In the genomic region with DNA sequence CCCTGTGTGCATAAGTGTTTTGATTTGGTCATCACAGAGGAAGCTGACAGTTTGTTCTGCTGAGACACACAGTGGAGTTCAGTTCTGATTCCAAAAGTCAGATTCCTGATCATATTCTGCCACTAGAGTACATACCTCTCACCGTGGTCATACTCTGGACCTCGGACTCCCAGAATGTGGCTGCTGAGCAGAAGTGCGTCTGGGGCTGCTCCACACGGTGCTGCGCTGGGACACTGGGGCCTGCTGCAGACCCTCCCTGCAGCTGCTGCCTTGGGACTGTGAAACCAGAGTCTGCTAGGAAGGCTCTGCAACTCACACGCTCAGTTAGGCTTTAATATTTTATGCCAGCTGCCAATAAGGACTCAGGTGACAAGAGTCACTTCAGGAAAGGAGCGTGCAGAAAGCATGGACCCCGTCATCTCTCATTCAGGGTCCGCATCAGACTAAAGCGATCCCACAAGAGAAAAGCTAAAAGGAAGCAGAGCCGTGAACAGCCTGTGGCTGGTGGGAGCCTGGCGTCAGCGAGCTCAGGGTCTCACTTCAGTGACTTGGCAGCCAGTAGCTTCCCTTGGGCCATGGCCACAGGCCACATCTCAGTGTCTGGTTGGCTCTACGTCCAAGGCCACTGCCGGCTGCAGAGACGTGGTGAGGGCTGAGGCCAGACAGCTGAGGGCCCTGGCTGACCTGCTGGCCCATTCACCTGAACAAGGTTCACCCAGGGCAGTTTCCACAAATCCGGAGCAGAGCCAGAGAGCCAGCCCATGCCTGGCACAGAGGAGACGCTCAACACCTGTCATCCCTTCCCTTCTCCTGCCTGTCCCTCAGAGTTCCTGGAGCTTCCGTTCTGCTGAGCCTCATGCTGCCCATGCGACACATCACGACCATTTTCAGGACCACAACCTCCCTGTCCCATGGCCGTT, we compare ENCODE assay signal across 1 cellular context.
TF ChIP-seq lines count a peak whose summit lies in the region.

No MANE protein-coding gene starts in this region.

TF ChIP-seq in Ishikawa, 13 proteins besides CTCF, POLR2A, EP300 and RAD21 (continued from another document):
- no peak for TF ChIP-seq CREB1 (IDR thresholded peaks at IDR 0.05; ENCODE audit: low read depth)
- TF ChIP-seq, protein P1, sequence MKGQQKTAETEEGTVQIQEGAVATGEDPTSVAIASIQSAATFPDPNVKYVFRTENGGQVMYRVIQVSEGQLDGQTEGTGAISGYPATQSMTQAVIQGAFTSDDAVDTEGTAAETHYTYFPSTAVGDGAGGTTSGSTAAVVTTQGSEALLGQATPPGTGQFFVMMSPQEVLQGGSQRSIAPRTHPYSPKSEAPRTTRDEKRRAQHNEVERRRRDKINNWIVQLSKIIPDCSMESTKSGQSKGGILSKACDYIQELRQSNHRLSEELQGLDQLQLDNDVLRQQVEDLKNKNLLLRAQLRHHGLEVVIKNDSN (IDR thresholded peaks at IDR 0.05), result no peak
- peak; percentile 51; the same call in 1 of the 2 replicates for TF ChIP-seq TEAD4 (IDR thresholded peaks at IDR 0.05)
- peak; percentile 52; the same call in 1 of the 2 replicates for TF ChIP-seq ZBTB7A (IDR thresholded peaks at IDR 0.05; ENCODE audit: low read depth)
- no peak for TF ChIP-seq FOXM1 (IDR thresholded peaks at IDR 0.05; ENCODE audit: borderline replicate concordance, low read depth)
- no peak for TF ChIP-seq EGR1 (IDR thresholded peaks at IDR 0.05)
- TF ChIP-seq, protein P2, sequence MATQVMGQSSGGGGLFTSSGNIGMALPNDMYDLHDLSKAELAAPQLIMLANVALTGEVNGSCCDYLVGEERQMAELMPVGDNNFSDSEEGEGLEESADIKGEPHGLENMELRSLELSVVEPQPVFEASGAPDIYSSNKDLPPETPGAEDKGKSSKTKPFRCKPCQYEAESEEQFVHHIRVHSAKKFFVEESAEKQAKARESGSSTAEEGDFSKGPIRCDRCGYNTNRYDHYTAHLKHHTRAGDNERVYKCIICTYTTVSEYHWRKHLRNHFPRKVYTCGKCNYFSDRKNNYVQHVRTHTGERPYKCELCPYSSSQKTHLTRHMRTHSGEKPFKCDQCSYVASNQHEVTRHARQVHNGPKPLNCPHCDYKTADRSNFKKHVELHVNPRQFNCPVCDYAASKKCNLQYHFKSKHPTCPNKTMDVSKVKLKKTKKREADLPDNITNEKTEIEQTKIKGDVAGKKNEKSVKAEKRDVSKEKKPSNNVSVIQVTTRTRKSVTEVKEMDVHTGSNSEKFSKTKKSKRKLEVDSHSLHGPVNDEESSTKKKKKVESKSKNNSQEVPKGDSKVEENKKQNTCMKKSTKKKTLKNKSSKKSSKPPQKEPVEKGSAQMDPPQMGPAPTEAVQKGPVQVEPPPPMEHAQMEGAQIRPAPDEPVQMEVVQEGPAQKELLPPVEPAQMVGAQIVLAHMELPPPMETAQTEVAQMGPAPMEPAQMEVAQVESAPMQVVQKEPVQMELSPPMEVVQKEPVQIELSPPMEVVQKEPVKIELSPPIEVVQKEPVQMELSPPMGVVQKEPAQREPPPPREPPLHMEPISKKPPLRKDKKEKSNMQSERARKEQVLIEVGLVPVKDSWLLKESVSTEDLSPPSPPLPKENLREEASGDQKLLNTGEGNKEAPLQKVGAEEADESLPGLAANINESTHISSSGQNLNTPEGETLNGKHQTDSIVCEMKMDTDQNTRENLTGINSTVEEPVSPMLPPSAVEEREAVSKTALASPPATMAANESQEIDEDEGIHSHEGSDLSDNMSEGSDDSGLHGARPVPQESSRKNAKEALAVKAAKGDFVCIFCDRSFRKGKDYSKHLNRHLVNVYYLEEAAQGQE (IDR thresholded peaks at IDR 0.05; ENCODE audit: low read depth), result no peak
- TF ChIP-seq TCF12 (IDR thresholded peaks at IDR 0.05; ENCODE audit: low read depth), result peak; percentile 54; the same call in 1 of the 2 replicates
- no peak for TF ChIP-seq YY1 (IDR thresholded peaks at IDR 0.05; ENCODE audit: low read depth)
- peak; percentile 91 for TF ChIP-seq NFIC (IDR thresholded peaks at IDR 0.05)
